31 cellular contexts compared by ENCODE assay signal in genomic region chr2:8435608-8436007, GRCh38.
DNase-seq lines count a peak whose midpoint lies in the region; ATAC-seq and TF ChIP-seq lines count a peak whose summit lies in the region.
"Had no signal": no experiment of that assay in that cellular context is flagged by ENCODE, and none has a peak within 500 bp of the region (broad histone marks: within the 10 kb centered on the region; RNA-seq: fewer than 3 reads in every experiment).

No MANE protein-coding gene starts in this region.

- no peak overlapping the region for H3K27ac Mint-ChIP-seq in activated CD4-positive, alpha-beta T cell treated with anti-CD3 and anti-CD28 coated beads, Interleukin-2, amount 10 ng/mL, durations not matched to agents 24 days and 14 days
- H3K27ac Mint-ChIP-seq: activated T-cell treated with anti-CD3 and anti-CD28 coated beads, Interleukin-2, amount 50 U/mL, for 72 hours; H9 had no signal

- CTCF ChIA-PET in A673 (lab: Charles Lee) (no interaction called here), SK-N-SH (lab: Yijun Ruan, JAX) (no interaction called here)

- 42% methylated on average over 4 of the region's 4 CpGs for WGBS in SK-N-SH (ENCODE audit: low lambda C conversion rate)

- TF ChIP-seq EP300 in SK-N-SH (IDR thresholded peaks at IDR 0.05; ENCODE audit: borderline replicate concordance in 1 of 2, low read depth in 1 of 2, low read length in 1 of 2), result no peak

- peaks cover 23% of the 10 kb centered on the region for H3K4me1 Mint-ChIP-seq in activated CD4-positive, alpha-beta T cell treated with anti-CD3 and anti-CD28 coated beads, Interleukin-2, amount 10 ng/mL, durations not matched to agents 24 days and 14 days
- H3K4me1 Mint-ChIP-seq: neural progenitor cell had no signal

- H3K4me1 ChIP-seq in A673 (ENCODE audit: insufficient read depth, low read length, poor library complexity, severe bottlenecking), result peaks cover 16% of the 10 kb centered on the region
- H3K4me1 ChIP-seq in SK-N-SH (ENCODE audit: control insufficient read depth in 1 of 2, insufficient read depth in 2 of 2, low read depth in 1 of 2, low read length in 1 of 2), result peaks cover 0 to 4% of the 10 kb centered on the region in 2 experiments; a peak in 1 of 4 replicates
- H3K4me1 ChIP-seq: adrenal gland, foreskin keratinocyte, neural progenitor cell, testis had no signal

- no peaks in the 10 kb centered on the region for H3F3A ChIP-seq in SK-N-SH (replicated peaks; ENCODE audit: insufficient read depth)

- H3K27ac ChIP-seq in A673 (ENCODE audit: low read depth, low read length, poor library complexity, severe bottlenecking) (no peak overlapping the region), SK-N-SH (ENCODE audit: low read depth in 2 of 2, low read length in 1 of 2) (no peak overlapping the region)
- H3K27ac ChIP-seq: adrenal gland, BLaER1, brain microvascular endothelial cell, foreskin keratinocyte, heart left ventricle, neural progenitor cell, right lobe of liver, RWPE1, testis had no signal

- peaks cover 15% of the 10 kb centered on the region for H3K9me3 Mint-ChIP-seq in activated CD4-positive, alpha-beta T cell treated with anti-CD3 and anti-CD28 coated beads, Interleukin-2, amount 10 ng/mL, durations not matched to agents 24 days and 14 days

- H4K20me1 ChIP-seq in SK-N-SH (ENCODE audit: insufficient read depth), result no peaks in the 10 kb centered on the region
- H4K20me1 ChIP-seq: BLaER1 had no signal

- H3K9me3 ChIP-seq in A673 (ENCODE audit: low read depth, low read length, poor library complexity, severe bottlenecking) (no peaks in the 10 kb centered on the region), SK-N-SH (no peaks in the 10 kb centered on the region)
- H3K9me3 ChIP-seq: adrenal gland, heart left ventricle, right lobe of liver, testis had no signal

- H3K36me3 Mint-ChIP-seq in activated CD4-positive, alpha-beta T cell treated with anti-CD3 and anti-CD28 coated beads, Interleukin-2, amount 10 ng/mL, durations not matched to agents 24 days and 14 days (ENCODE audit: low read depth), result peaks cover 5% of the 10 kb centered on the region

- H3K79me2 ChIP-seq in SK-N-SH (ENCODE audit: insufficient read depth), result no peaks in the 10 kb centered on the region

- no peak for ATAC-seq in HG03354 (IDR thresholded peaks at IDR 0.05; ENCODE audit: poor library complexity, severe bottlenecking, unreplicated experiment)
- ATAC-seq: activated T-cell treated with anti-CD3 and anti-CD28 coated beads, Interleukin-2, amount 50 U/mL, for 72 hours; foreskin keratinocyte; heart left ventricle; right lobe of liver had no signal

- no peak overlapping the region for H2AFZ ChIP-seq in SK-N-SH (ENCODE audit: low read depth)
- H2AFZ ChIP-seq: neural progenitor cell had no signal

- DNase-seq in A673 (ENCODE audit: low spot score), result peak; percentile 19
- DNase-seq in GM04504 (ENCODE audit: low read depth), result peak; percentile 42
- DNase-seq in SK-N-SH, result no peak
- DNase-seq in fibroblast of the conjunctiva (ENCODE audit: low read depth), result peak; percentile 9
- no peak for DNase-seq in activated CD4-positive, alpha-beta T cell treated with anti-CD3 and anti-CD28 coated beads, Interleukin-2, amount 10 ng/mL, durations not matched to agents 24 days and 14 days
- no peak for DNase-seq in KG1 (lab: John Stamatoyannopoulos, UW)
- no peak for DNase-seq in hippocampal formation (lab: John Stamatoyannopoulos, UW)
- DNase-seq: activated naive CD4-positive, alpha-beta T cell; activated T-cell treated with anti-CD3 and anti-CD28 coated beads, Interleukin-2, amount 50 U/mL, for 72 hours; brain microvascular endothelial cell; effector CD4-positive, alpha-beta T cell; foreskin keratinocyte; GDM1; H9; heart left ventricle; IMR-90; kidney glomerular epithelial cell; NCI-H1105; NCI-H2029; NCI-H2227 treated with DMSO at 0.1 percent for 48 hours; NCI-H69; right lobe of liver; stimulated activated CD4-positive, alpha-beta T cell treated with anti-CD3 and anti-CD28 coated beads, Interleukin-4, amount 100 ng/mL, for 4 hours; stimulated activated naive CD4-positive, alpha-beta T cell; T-helper 2 cell; testis had no signal

- POLR2A ChIA-PET in A673 (lab: Charles Lee; ENCODE audit: low non-redundant PET), result no interaction called here
- POLR2A ChIA-PET in SK-N-SH (lab: Yijun Ruan, JAX), result no interaction called here

- no peak overlapping the region for H3K9ac ChIP-seq in SK-N-SH
- H3K9ac ChIP-seq: BLaER1, neural progenitor cell had no signal

- H3K9me2 ChIP-seq in SK-N-SH, result no peaks in the 10 kb centered on the region

- H3K4me3 Mint-ChIP-seq in activated CD4-positive, alpha-beta T cell treated with anti-CD3 and anti-CD28 coated beads, Interleukin-2, amount 10 ng/mL, durations not matched to agents 24 days and 14 days, result no peak overlapping the region
- H3K4me3 Mint-ChIP-seq: activated T-cell treated with anti-CD3 and anti-CD28 coated beads, Interleukin-2, amount 50 U/mL, for 72 hours; H9; neural progenitor cell had no signal

- H3K27me3 Mint-ChIP-seq in activated CD4-positive, alpha-beta T cell treated with anti-CD3 and anti-CD28 coated beads, Interleukin-2, amount 10 ng/mL, durations not matched to agents 24 days and 14 days, result no peaks in the 10 kb centered on the region

- TF ChIP-seq CTCF in A673 (conservative IDR thresholded peaks at IDR 0.05; ENCODE audit: low read depth, low read length) (no peak), SK-N-SH (IDR thresholded peaks at IDR 0.05) (no peak)

- no peak overlapping the region for H3K4me2 ChIP-seq in SK-N-SH
- H3K4me2 ChIP-seq: BLaER1, neural progenitor cell had no signal

- H3K4me3 ChIP-seq in A673 (ENCODE audit: low read depth, low read length, poor library complexity, severe bottlenecking), result no peak overlapping the region
- H3K4me3 ChIP-seq in SK-N-SH (ENCODE audit: low read depth in 2 of 2, low read length in 1 of 2), result no peak overlapping the region
- H3K4me3 ChIP-seq: adrenal gland, BLaER1, heart left ventricle, neural progenitor cell, right lobe of liver, testis had no signal

- H3K27me3 ChIP-seq in A673 (replicated peaks; ENCODE audit: insufficient read depth, low read depth, low read length, poor library complexity) (no peaks in the 10 kb centered on the region), SK-N-SH (ENCODE audit: insufficient read depth) (no peaks in the 10 kb centered on the region)
- H3K27me3 ChIP-seq: adrenal gland, BLaER1, brain microvascular endothelial cell, foreskin keratinocyte, heart left ventricle, neural progenitor cell, right lobe of liver, testis had no signal

- BruUV-seq in A673 (replicated peaks; lab: Mats Ljungman, UMichigan), result no TSS peak

- intact Hi-C loops in A673 (cut with micrococcal nuclease; ENCODE audit: unreplicated experiment), result no loop called here
- intact Hi-C loops in activated CD4-positive, alpha-beta T cell treated with anti-CD3 and anti-CD28 coated beads, Interleukin-2, amount 10 ng/mL, durations not matched to agents 24 days and 14 days (cut with micrococcal nuclease), result no loop called here

- H3K36me3 ChIP-seq in A673 (ENCODE audit: insufficient read depth, low read length, poor library complexity, severe bottlenecking), result no peaks in the 10 kb centered on the region
- no peaks in the 10 kb centered on the region for H3K36me3 ChIP-seq in SK-N-SH (replicated peaks in 1 of 2; ENCODE audit: control insufficient read depth in 1 of 2, insufficient read depth in 2 of 2, low read length in 1 of 2)
- H3K36me3 ChIP-seq: adrenal gland, BLaER1, brain microvascular endothelial cell, heart left ventricle, neural progenitor cell, right lobe of liver had no signal

- no peak for TF ChIP-seq RAD21 in SK-N-SH (IDR thresholded peaks at IDR 0.05; ENCODE audit: low read length)

TF ChIP-seq in SK-N-SH, 30 proteins besides CTCF, POLR2A, EP300 and RAD21:
- TF ChIP-seq MXI1 (IDR thresholded peaks at IDR 0.05; ENCODE audit: low read depth, low read length), result no peak
- TF ChIP-seq POLR2AphosphoS5 (IDR thresholded peaks at IDR 0.05; ENCODE audit: low read depth, low read length), result peak; percentile 56; the same call in 1 of the 2 replicates
- no peak for TF ChIP-seq EZH2phosphoT487 (IDR thresholded peaks at IDR 0.05; ENCODE audit: borderline replicate concordance, low read depth)
- no peak for TF ChIP-seq MAX (IDR thresholded peaks at IDR 0.05; ENCODE audit: low read depth)
- TF ChIP-seq TCF12 (IDR thresholded peaks at IDR 0.05), result peak; percentile 77
- no peak for TF ChIP-seq YY1 (IDR thresholded peaks at IDR 0.05; ENCODE audit: low read depth)
- TF ChIP-seq PBX3 (IDR thresholded peaks at IDR 0.05), result peak; percentile 25; the same call in 1 of the 2 replicates
TF ChIP-seq in SK-N-SH: peak in this region for 3.

Comparison
In these comparisons a context has a peak if more than half of its experiments do, and no peak if none do; other contexts are left out.
1. DNase-seq: peak in A673 (single experiment), GM04504 (single experiment) and fibroblast of the conjunctiva (single experiment); none in SK-N-SH (single experiment), activated CD4-positive, alpha-beta T cell treated with anti-CD3 and anti-CD28 coated beads, Interleukin-2, amount 10 ng/mL, durations not matched to agents 24 days and 14 days (single experiment), KG1 (single experiment) and hippocampal formation (0 of 2).